In the genomic region with DNA sequence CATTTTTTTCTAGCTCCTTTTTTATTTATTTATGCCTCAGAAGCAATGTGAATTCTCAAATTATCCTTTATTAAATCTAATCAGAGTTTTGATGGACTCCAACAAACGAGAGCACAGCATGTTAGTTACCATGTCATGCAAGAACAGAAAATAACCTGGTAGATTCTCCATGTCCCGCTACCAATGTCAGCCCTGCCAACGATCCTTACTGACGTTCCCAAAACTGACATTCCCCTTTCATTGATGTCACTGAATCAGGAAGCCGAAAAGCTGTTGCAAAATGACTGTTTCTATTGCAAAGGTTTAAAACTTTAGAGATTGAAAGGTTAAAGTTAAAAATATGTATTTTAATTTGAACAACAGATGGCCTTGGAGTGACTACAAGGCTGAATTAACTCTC, we compare ENCODE assay signal across 35 cellular contexts.
"Had no signal": no experiment of that assay in that cellular context is flagged by ENCODE, and none has a peak within 500 bp of the region (broad histone marks: within the 10 kb centered on the region; RNA-seq: fewer than 3 reads in every experiment).

No MANE protein-coding gene starts in this region.

- H3K27me3 ChIP-seq: ascending aorta, cardiac muscle cell, colonic mucosa had no signal

- FAIRE-seq: bronchial epithelial cell had no signal

- DNase-seq: activated CD4-positive, alpha-beta memory T cell treated with anti-CD3 and anti-CD28 coated beads, Interleukin-2, amount 10 ng/mL, durations not matched to agents 7 days and 5 days; activated CD4-positive, alpha-beta T cell treated with anti-CD3 and anti-CD28 coated beads for 1 hour; activated CD4-positive, alpha-beta T cell treated with anti-CD3 and anti-CD28 coated beads for 36 hours; activated CD4-positive, alpha-beta T cell treated with anti-CD3 and anti-CD28 coated beads for 48 hours; activated CD4-positive, alpha-beta T cell treated with anti-CD3 and anti-CD28 coated beads, Interleukin-2, amount 10 ng/mL, durations not matched to agents 7 days and 5 days; activated CD4-positive, alpha-beta T cell treated with anti-CD3 and anti-CD28 coated beads, Interleukin-2, amount 50 U/mL, for 48 hours; activated CD4-positive, CD25-positive, alpha-beta regulatory T cell; activated CD8-positive, alpha-beta memory T cell treated with anti-CD3 and anti-CD28 coated beads for 24 hours; activated CD8-positive, alpha-beta memory T cell treated with anti-CD3 and anti-CD28 coated beads, Interleukin-2, amount 10 ng/mL, durations not matched to agents 7 days and 5 days; activated CD8-positive, alpha-beta memory T cell treated with anti-CD3 and anti-CD28 coated beads, Interleukin-2, amount 50 U/mL, for 48 hours; activated CD8-positive, alpha-beta T cell treated with anti-CD3 and anti-CD28 coated beads, Interleukin-2, amount 10 ng/mL, durations not matched to agents 7 days and 5 days; activated effector memory CD4-positive, alpha-beta T cell treated with Interleukin-2 at 50 U/mL for 16 hours; activated gamma-delta T cell; activated naive CD4-positive, alpha-beta T cell treated with anti-CD3 and anti-CD28 coated beads, Interleukin-2, amount 10 ng/mL, durations not matched to agents 7 days and 5 days; activated naive CD4-positive, alpha-beta T cell treated with Interleukin-2 at 50 U/mL for 16 hours; activated naive CD8-positive, alpha-beta T cell treated with anti-CD3 and anti-CD28 coated beads, Interleukin-2, amount 10 ng/mL, durations not matched to agents 7 days and 5 days; activated naive CD8-positive, alpha-beta T cell treated with anti-CD3 and anti-CD28 coated beads, Interleukin-2, amount 50 U/mL, for 24 hours; activated T-cell treated with anti-CD3 and anti-CD28 coated beads, Interleukin-2, amount 50 U/mL, for 24 hours; activated T-cell treated with anti-CD3 and anti-CD28 coated beads, Interleukin-2, amount 50 U/mL, for 48 hours; colonic mucosa; T-helper 2 cell; T-helper 9 cell; WERI-Rb-1 had no signal

- H3K36me3 Mint-ChIP-seq: activated CD8-positive, alpha-beta memory T cell treated with anti-CD3 and anti-CD28 coated beads, Interleukin-2, amount 10 ng/mL, durations not matched to agents 7 days and 5 days; activated naive CD4-positive, alpha-beta T cell treated with anti-CD3 and anti-CD28 coated beads, Interleukin-2, amount 10 ng/mL, durations not matched to agents 7 days and 5 days; activated naive CD8-positive, alpha-beta T cell treated with anti-CD3 and anti-CD28 coated beads, Interleukin-2, amount 10 ng/mL, durations not matched to agents 7 days and 5 days; brain; WTC11 had no signal

- H3K27me3 Mint-ChIP-seq: activated CD4-positive, alpha-beta memory T cell treated with anti-CD3 and anti-CD28 coated beads, Interleukin-2, amount 10 ng/mL, durations not matched to agents 7 days and 5 days; activated CD4-positive, alpha-beta T cell treated with anti-CD3 and anti-CD28 coated beads for 36 hours; activated CD4-positive, alpha-beta T cell treated with anti-CD3 and anti-CD28 coated beads, Interleukin-2, amount 10 ng/mL, durations not matched to agents 7 days and 5 days; activated CD8-positive, alpha-beta memory T cell treated with anti-CD3 and anti-CD28 coated beads, Interleukin-2, amount 10 ng/mL, durations not matched to agents 7 days and 5 days; activated naive CD4-positive, alpha-beta T cell treated with anti-CD3 and anti-CD28 coated beads, Interleukin-2, amount 10 ng/mL, durations not matched to agents 7 days and 5 days; activated naive CD4-positive, alpha-beta T cell treated with anti-CD3 and anti-CD28 coated beads, Interleukin-2, amount 50 U/mL, for 24 hours; activated naive CD8-positive, alpha-beta T cell; activated naive CD8-positive, alpha-beta T cell treated with anti-CD3 and anti-CD28 coated beads, Interleukin-2, amount 50 U/mL, for 24 hours; activated T-cell treated with anti-CD3 and anti-CD28 coated beads, Interleukin-2, amount 50 U/mL, for 24 hours; brain; central memory CD8-positive, alpha-beta T cell had no signal

- H3K9me3 Mint-ChIP-seq: activated CD4-positive, alpha-beta memory T cell treated with anti-CD3 and anti-CD28 coated beads, Interleukin-2, amount 10 ng/mL, durations not matched to agents 7 days and 5 days; activated CD4-positive, alpha-beta T cell treated with anti-CD3 and anti-CD28 coated beads, Interleukin-2, amount 10 ng/mL, durations not matched to agents 7 days and 5 days; activated naive CD4-positive, alpha-beta T cell treated with anti-CD3 and anti-CD28 coated beads, Interleukin-2, amount 10 ng/mL, durations not matched to agents 7 days and 5 days; activated naive CD4-positive, alpha-beta T cell treated with anti-CD3 and anti-CD28 coated beads, Interleukin-2, amount 50 U/mL, for 24 hours; activated naive CD8-positive, alpha-beta T cell treated with anti-CD3 and anti-CD28 coated beads, Interleukin-2, amount 10 ng/mL, durations not matched to agents 7 days and 5 days; activated naive CD8-positive, alpha-beta T cell treated with anti-CD3 and anti-CD28 coated beads, Interleukin-2, amount 50 U/mL, for 24 hours; activated T-cell treated with anti-CD3 and anti-CD28 coated beads, Interleukin-2, amount 50 U/mL, for 24 hours; activated T-helper 2 cell treated with anti-CD3 and anti-CD28 coated beads, Interferon-gamma antibody, Interleukin-2, Interleukin-4, amounts not matched to agents 10 μg/mL and 5 μg/mL and 100 μg/mL, durations not matched to agents 14 hours and 24 hours and 36 hours; brain; central memory CD8-positive, alpha-beta T cell; T-helper 1 cell treated with Interleukin-12 subunit alpha and Interleukin-12 subunit beta and Interleukin-4 antibody, amounts not matched to agents 30 μg/mL and 1 μg/mL, for 36 hours; T-helper 2 cell treated with Interferon-gamma antibody and Interleukin-4, amounts not matched to agents 5 μg/mL and 100 μg/mL, for 36 hours; WTC11 had no signal

- H3K9me3 ChIP-seq: ascending aorta, colonic mucosa had no signal

- H3K27ac ChIP-seq: ascending aorta, cardiac muscle cell, colonic mucosa, WERI-Rb-1 had no signal

- H3K4me1 Mint-ChIP-seq: activated CD4-positive, alpha-beta memory T cell treated with anti-CD3 and anti-CD28 coated beads, Interleukin-2, amount 10 ng/mL, durations not matched to agents 7 days and 5 days; activated CD4-positive, alpha-beta T cell treated with anti-CD3 and anti-CD28 coated beads for 36 hours; activated CD4-positive, alpha-beta T cell treated with anti-CD3 and anti-CD28 coated beads, Interleukin-2, amount 10 ng/mL, durations not matched to agents 7 days and 5 days; activated CD8-positive, alpha-beta memory T cell treated with anti-CD3 and anti-CD28 coated beads, Interleukin-2, amount 10 ng/mL, durations not matched to agents 7 days and 5 days; activated naive CD4-positive, alpha-beta T cell treated with anti-CD3 and anti-CD28 coated beads, Interleukin-2, amount 10 ng/mL, durations not matched to agents 7 days and 5 days; activated naive CD4-positive, alpha-beta T cell treated with anti-CD3 and anti-CD28 coated beads, Interleukin-2, amount 50 U/mL, for 24 hours; activated naive CD8-positive, alpha-beta T cell treated with anti-CD3 and anti-CD28 coated beads, Interleukin-2, amount 10 ng/mL, durations not matched to agents 7 days and 5 days; activated naive CD8-positive, alpha-beta T cell treated with anti-CD3 and anti-CD28 coated beads, Interleukin-2, amount 50 U/mL, for 24 hours; brain; central memory CD8-positive, alpha-beta T cell; WTC11 had no signal

- H3K36me3 ChIP-seq: ascending aorta, cardiac muscle cell, colonic mucosa, WERI-Rb-1 had no signal

- ATAC-seq: activated CD4-positive, alpha-beta T cell treated with anti-CD3 and anti-CD28 coated beads for 36 hours; activated CD4-positive, CD25-positive, alpha-beta regulatory T cell treated with anti-CD3 and anti-CD28 coated beads, Interleukin-2, amount 50 U/mL, for 24 hours; activated CD8-positive, alpha-beta memory T cell treated with anti-CD3 and anti-CD28 coated beads, Interleukin-2, amount 10 ng/mL, durations not matched to agents 7 days and 5 days; activated CD8-positive, alpha-beta T cell treated with anti-CD3 and anti-CD28 coated beads, Interleukin-2, amount 10 ng/mL, durations not matched to agents 7 days and 5 days; activated naive CD8-positive, alpha-beta T cell treated with anti-CD3 and anti-CD28 coated beads, Interleukin-2, amount 50 U/mL, for 24 hours; WTC11 had no signal

- H3K4me3 ChIP-seq: ascending aorta, cardiac muscle cell, colonic mucosa had no signal

- H3K27ac Mint-ChIP-seq: activated CD4-positive, alpha-beta memory T cell treated with anti-CD3 and anti-CD28 coated beads, Interleukin-2, amount 10 ng/mL, durations not matched to agents 7 days and 5 days; activated CD4-positive, alpha-beta T cell treated with anti-CD3 and anti-CD28 coated beads for 36 hours; activated CD4-positive, alpha-beta T cell treated with anti-CD3 and anti-CD28 coated beads, Interleukin-2, amount 10 ng/mL, durations not matched to agents 7 days and 5 days; activated CD8-positive, alpha-beta memory T cell treated with anti-CD3 and anti-CD28 coated beads, Interleukin-2, amount 10 ng/mL, durations not matched to agents 7 days and 5 days; activated CD8-positive, alpha-beta T cell treated with anti-CD3 and anti-CD28 coated beads, Interleukin-2, amount 10 ng/mL, durations not matched to agents 7 days and 5 days; activated naive CD4-positive, alpha-beta T cell treated with anti-CD3 and anti-CD28 coated beads, Interleukin-2, amount 10 ng/mL, durations not matched to agents 7 days and 5 days; activated naive CD4-positive, alpha-beta T cell treated with anti-CD3 and anti-CD28 coated beads, Interleukin-2, amount 50 U/mL, for 24 hours; activated naive CD8-positive, alpha-beta T cell; activated naive CD8-positive, alpha-beta T cell treated with anti-CD3 and anti-CD28 coated beads, Interleukin-2, amount 50 U/mL, for 24 hours; activated T-cell treated with anti-CD3 and anti-CD28 coated beads, Interleukin-2, amount 50 U/mL, for 24 hours; activated T-helper 2 cell treated with anti-CD3 and anti-CD28 coated beads, Interferon-gamma antibody, Interleukin-2, Interleukin-4, amounts not matched to agents 10 μg/mL and 5 μg/mL and 100 μg/mL, durations not matched to agents 14 hours and 24 hours and 36 hours; T-helper 1 cell treated with Interleukin-12 subunit alpha and Interleukin-12 subunit beta and Interleukin-4 antibody, amounts not matched to agents 30 μg/mL and 1 μg/mL, for 36 hours; T-helper 2 cell treated with Interferon-gamma antibody and Interleukin-4, amounts not matched to agents 5 μg/mL and 100 μg/mL, for 36 hours; WTC11 had no signal

- H3K4me3 Mint-ChIP-seq: activated CD4-positive, alpha-beta memory T cell treated with anti-CD3 and anti-CD28 coated beads, Interleukin-2, amount 10 ng/mL, durations not matched to agents 7 days and 5 days; activated CD4-positive, alpha-beta T cell treated with anti-CD3 and anti-CD28 coated beads for 36 hours; activated CD4-positive, alpha-beta T cell treated with anti-CD3 and anti-CD28 coated beads, Interleukin-2, amount 10 ng/mL, durations not matched to agents 7 days and 5 days; activated CD8-positive, alpha-beta memory T cell treated with anti-CD3 and anti-CD28 coated beads, Interleukin-2, amount 10 ng/mL, durations not matched to agents 7 days and 5 days; activated CD8-positive, alpha-beta T cell treated with anti-CD3 and anti-CD28 coated beads, Interleukin-2, amount 10 ng/mL, durations not matched to agents 7 days and 5 days; activated naive CD4-positive, alpha-beta T cell treated with anti-CD3 and anti-CD28 coated beads, Interleukin-2, amount 10 ng/mL, durations not matched to agents 7 days and 5 days; activated naive CD4-positive, alpha-beta T cell treated with anti-CD3 and anti-CD28 coated beads, Interleukin-2, amount 50 U/mL, for 24 hours; activated naive CD8-positive, alpha-beta T cell; activated naive CD8-positive, alpha-beta T cell treated with anti-CD3 and anti-CD28 coated beads, Interleukin-2, amount 10 ng/mL, durations not matched to agents 7 days and 5 days; activated naive CD8-positive, alpha-beta T cell treated with anti-CD3 and anti-CD28 coated beads, Interleukin-2, amount 50 U/mL, for 24 hours; activated T-cell treated with anti-CD3 and anti-CD28 coated beads, Interleukin-2, amount 50 U/mL, for 24 hours; central memory CD8-positive, alpha-beta T cell; T-helper 1 cell treated with Interleukin-12 subunit alpha and Interleukin-12 subunit beta and Interleukin-4 antibody, amounts not matched to agents 30 μg/mL and 1 μg/mL, for 36 hours; T-helper 2 cell treated with Interferon-gamma antibody and Interleukin-4, amounts not matched to agents 5 μg/mL and 100 μg/mL, for 36 hours; WTC11 had no signal

- H3K4me1 ChIP-seq: ascending aorta, colonic mucosa had no signal
